In the genomic region with DNA sequence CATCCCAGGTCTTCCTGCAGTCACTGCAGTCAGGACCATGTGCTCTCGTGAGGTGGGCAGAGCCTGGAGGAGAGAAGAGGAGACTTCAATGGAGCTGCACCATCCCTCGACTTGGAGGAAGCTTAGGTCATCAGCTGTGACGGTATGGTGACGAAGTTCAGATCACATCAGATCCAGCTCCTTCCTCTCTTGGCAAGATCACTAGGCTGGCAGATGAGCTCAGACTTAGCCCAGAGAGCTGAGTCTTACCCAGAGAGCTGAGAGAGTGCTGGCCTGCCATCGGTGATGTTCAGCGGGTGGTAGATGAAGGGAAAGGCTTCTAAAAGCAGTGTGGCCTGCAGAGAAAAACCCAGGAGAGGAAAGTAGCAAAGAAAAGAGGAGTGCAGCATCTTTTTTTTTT, we compare ENCODE assay signal across 18 cellular contexts. TPM values are rescaled to one million over a fixed set of nuclear protein-coding genes. Genes with fewer than 3 reads are reported as not detected.
DNase-seq lines count a peak whose midpoint lies in the region; ATAC-seq, FAIRE-seq and TF ChIP-seq lines count a peak whose summit lies in the region.
"Had no signal": no experiment of that assay in that cellular context is flagged by ENCODE, and none has a peak within 500 bp of the region (broad histone marks: within the 10 kb centered on the region; RNA-seq: fewer than 3 reads in every experiment).

No MANE protein-coding gene starts in this region.

- H3K27me3 ChIP-seq in K562 (ENCODE audit: control insufficient read depth in 2 of 2, insufficient read depth in 2 of 2, low read length in 2 of 2) = peaks cover 35 to 73% of the 10 kb centered on the region in 2 experiments; a peak in 4 of 5 replicates
- no peaks in the 10 kb centered on the region for H3K27me3 ChIP-seq in aorta (ENCODE audit: control insufficient read depth in 1 of 2, insufficient read depth in 2 of 2, low read length in 1 of 2)

- H3K9me3 ChIP-seq in K562 (replicated peaks; ENCODE audit: control insufficient read depth, insufficient read depth, low read depth, low read length) = no peaks in the 10 kb centered on the region
- no peaks in the 10 kb centered on the region for H3K9me3 ChIP-seq in aorta (ENCODE audit: control insufficient read depth, low read length)
- H3K9me3 ChIP-seq: Caco-2 had no signal

- 0 out of 2 replicates have a peak, but pooled peaks cover 3% of the 10 kb centered on the region for H4K20me1 ChIP-seq in K562 (replicated peaks; ENCODE audit: control insufficient read depth, insufficient read depth, low read length)

- H3K27me3 Mint-ChIP-seq in activated CD4-positive, alpha-beta T cell treated with anti-CD3 and anti-CD28 coated beads for 36 hours = peaks cover 7% of the 10 kb centered on the region
- peaks cover 14% of the 10 kb centered on the region for H3K27me3 Mint-ChIP-seq in activated T-cell treated with anti-CD3 and anti-CD28 coated beads, Interleukin-2, amount 50 U/mL, for 4 hours (ENCODE audit: low read depth)

- no peak overlapping the region for H3K4me3 ChIP-seq in K562
- H3K4me3 ChIP-seq in aorta (ENCODE audit: low read length in 2 of 2) = no peak overlapping the region

- H3K9me1 ChIP-seq in K562 (ENCODE audit: control insufficient read depth, insufficient read depth, low read length) = no peaks in the 10 kb centered on the region

- H3K79me2 ChIP-seq in K562 (ENCODE audit: control insufficient read depth, insufficient read depth, low read length) = no peaks in the 10 kb centered on the region

- no peak for ATAC-seq in activated CD4-positive, alpha-beta T cell treated with anti-CD3 and anti-CD28 coated beads for 36 hours
- ATAC-seq in K562 = no peak
- no peak for ATAC-seq in aorta (ENCODE audit: low FRiP score)
- no peak for ATAC-seq in activated T-cell treated with anti-CD3 and anti-CD28 coated beads, Interleukin-2, amount 50 U/mL, for 4 hours
- no peak for ATAC-seq in GM21381 (IDR thresholded peaks at IDR 0.05; ENCODE audit: unreplicated experiment)
- ATAC-seq in HG02840 (IDR thresholded peaks at IDR 0.05; ENCODE audit: low FRiP score, unreplicated experiment) = no peak
- ATAC-seq: HCT116 had no signal

- H3K4me1 ChIP-seq in K562 (replicated peaks in 1 of 2; ENCODE audit: control insufficient read depth in 2 of 2, insufficient read depth in 2 of 2, low read length in 2 of 2) (peaks cover 0 to 6% of the 10 kb centered on the region in 2 experiments; a peak in 3 of 5 replicates), aorta (ENCODE audit: control insufficient read depth in 1 of 2, insufficient read depth in 2 of 2, low read length in 2 of 2) (no peaks in the 10 kb centered on the region)

- POLR2A ChIA-PET in activated CD4-positive, alpha-beta T cell treated with anti-CD3 and anti-CD28 coated beads for 36 hours (lab: Charles Lee) = no interaction called here
- POLR2A ChIA-PET in K562 (lab: Yijun Ruan, JAX) = interaction anchor here (0.7 kb wide), 2 partner anchors 11 to 119 kb away, joined by 3 to 4 read pairs; no protein-coding TSS in a partner anchor

- no peak for FAIRE-seq in K562 (lab: Jason Lieb, UNC)
- FAIRE-seq: A204.1, islet of Langerhans had no signal

- no peaks in the 10 kb centered on the region for H3K36me3 ChIP-seq in K562 (ENCODE audit: control insufficient read depth, insufficient read depth, low read length)
- no peaks in the 10 kb centered on the region for H3K36me3 ChIP-seq in aorta (ENCODE audit: control insufficient read depth in 1 of 2, insufficient read depth in 2 of 2, low read length in 1 of 2)

- no peak for TF ChIP-seq RAD21 in K562 (CRISPR knock-in tag; conservative IDR thresholded peaks at IDR 0.05 in 1 of 2, IDR thresholded peaks at IDR 0.05 in 1 of 2)

- CTCF ChIA-PET in activated CD4-positive, alpha-beta T cell treated with anti-CD3 and anti-CD28 coated beads for 36 hours (lab: Charles Lee) = interaction anchor here (0.7 to 1.9 kb wide), 8 partner anchors 9 to 375 kb away, joined by 3 to 5 read pairs (median 3); no protein-coding TSS in a partner anchor
- CTCF ChIA-PET in K562 (lab: Yijun Ruan, JAX; ENCODE audit: low intra/inter-chr PET ratio) = interaction anchor here (0.6 kb wide), 1 partner anchor 21 kb away, joined by 4 read pairs; no protein-coding TSS in a partner anchor

- in situ Hi-C loops in K562 (cut with MboI) = no loop called here

- TF ChIP-seq EP300 in K562 (IDR thresholded peaks at IDR 0.05; ENCODE audit: low read length) = no peak

- H3K9ac ChIP-seq in K562 (ENCODE audit: insufficient read depth in 1 of 2, low read depth in 2 of 2, low read length in 2 of 2) = no peak overlapping the region

- no peaks in the 10 kb centered on the region for H3K9me3 Mint-ChIP-seq in activated CD4-positive, alpha-beta T cell treated with anti-CD3 and anti-CD28 coated beads for 36 hours (ENCODE audit: low read depth)
- H3K9me3 Mint-ChIP-seq in activated T-cell treated with anti-CD3 and anti-CD28 coated beads, Interleukin-2, amount 50 U/mL, for 4 hours = no peaks in the 10 kb centered on the region
- H3K9me3 Mint-ChIP-seq: activated naive CD4-positive, alpha-beta T cell treated with anti-CD3 and anti-CD28 coated beads for 36 hours; endodermal cell had no signal

- no peak overlapping the region for H2AFZ ChIP-seq in K562 (ENCODE audit: low read depth, low read length)

- no peaks in the 10 kb centered on the region for H3K36me3 Mint-ChIP-seq in activated CD4-positive, alpha-beta T cell treated with anti-CD3 and anti-CD28 coated beads for 36 hours (ENCODE audit: low read depth)
- no peaks in the 10 kb centered on the region for H3K36me3 Mint-ChIP-seq in activated T-cell treated with anti-CD3 and anti-CD28 coated beads, Interleukin-2, amount 50 U/mL, for 4 hours (ENCODE audit: insufficient read depth)

- TF ChIP-seq POLR2A in K562 (conservative IDR thresholded peaks at IDR 0.05) = no peak

- peaks cover 21% of the 10 kb centered on the region for H3K4me1 Mint-ChIP-seq in activated CD4-positive, alpha-beta T cell treated with anti-CD3 and anti-CD28 coated beads for 36 hours
- peaks cover 21% of the 10 kb centered on the region for H3K4me1 Mint-ChIP-seq in activated T-cell treated with anti-CD3 and anti-CD28 coated beads, Interleukin-2, amount 50 U/mL, for 4 hours (ENCODE audit: low read depth)
- H3K4me1 Mint-ChIP-seq: endodermal cell had no signal

- no peak overlapping the region for H3K4me3 Mint-ChIP-seq in activated CD4-positive, alpha-beta T cell treated with anti-CD3 and anti-CD28 coated beads for 36 hours
- no peak overlapping the region for H3K4me3 Mint-ChIP-seq in activated T-cell treated with anti-CD3 and anti-CD28 coated beads, Interleukin-2, amount 50 U/mL, for 4 hours
- H3K4me3 Mint-ChIP-seq: activated naive CD4-positive, alpha-beta T cell treated with anti-CD3 and anti-CD28 coated beads for 36 hours; endodermal cell had no signal

- no TSS peak for BruUV-seq in K562 (replicated peaks; lab: Mats Ljungman, UMichigan)

- intact Hi-C loops in activated CD4-positive, alpha-beta T cell treated with anti-CD3 and anti-CD28 coated beads for 36 hours (cut with DNase I, micrococcal nuclease) = loop anchor here in 1 of 2 experiments (10.0 kb wide), 1 partner anchor 301 kb away; no protein-coding TSS in a partner anchor
- intact Hi-C loops in K562 (cut with micrococcal nuclease) (no loop called here), aorta (cut with DNase I) (no loop called here)

- peak; percentile 4 for DNase-seq in activated CD4-positive, alpha-beta T cell treated with anti-CD3 and anti-CD28 coated beads for 36 hours
- no peak for DNase-seq in activated CD4-positive, alpha-beta T cell treated with anti-CD3 and anti-CD28 coated beads, Interleukin-2, amount 50 U/mL, for 1 hour
- DNase-seq in K562 (ENCODE audit: extremely low read depth in 1 of 4, low spot score in 3 of 4) (no peak), mesenteric fat pad (ENCODE audit: low spot score) (peak; percentile 49), aorta (peak; percentile 55 to 73)
- DNase-seq in activated T-cell treated with anti-CD3 and anti-CD28 coated beads, Interleukin-2, amount 50 U/mL, for 4 hours = no peak
- DNase-seq: activated naive CD4-positive, alpha-beta T cell treated with anti-CD3 and anti-CD28 coated beads for 36 hours; Caco-2; endodermal cell; glutamatergic neuron; NCI-H187 treated with DMSO at 0.1 percent for 48 hours; NCI-H774; Right ventricle myocardium superior had no signal

- no peak for TF ChIP-seq CTCF in K562 (IDR thresholded peaks at IDR 0.05 in 2 of 3, conservative IDR thresholded peaks at IDR 0.05 in 1 of 3; ENCODE audit: insufficient read depth in 2 of 3, low read depth in 1 of 3, low read length in 3 of 3)

- H3K4me2 ChIP-seq in K562 (ENCODE audit: insufficient read depth, low read length) = no peak overlapping the region

- H3K27ac ChIP-seq in K562 (ENCODE audit: extremely low read depth, low read depth, low read length) = no peak overlapping the region; the same call in 2 of the 3 replicates
- no peak overlapping the region for H3K27ac ChIP-seq in aorta (ENCODE audit: low read depth in 1 of 2, low read length in 2 of 2)

- H3K27ac Mint-ChIP-seq in activated CD4-positive, alpha-beta T cell treated with anti-CD3 and anti-CD28 coated beads for 36 hours = no peak overlapping the region
- H3K27ac Mint-ChIP-seq: activated naive CD4-positive, alpha-beta T cell treated with anti-CD3 and anti-CD28 coated beads for 36 hours; endodermal cell had no signal

- 0% methylated on average over 5 of the region's 6 CpGs for WGBS in K562 (ENCODE audit: insufficient coverage, low coverage, missing lambda C conversion rate)
- 74 to 77% methylated on average over 6 of the region's 6 CpGs for WGBS in aorta, 2 donors

RNA-seq across cellular contexts. Expression of gene SLC15A3, which starts 1.8 kb away (rescaled TPM):
- 1 to 10 TPM; 7.0 to 9.6 TPM for total RNA-seq in activated CD4-positive, alpha-beta T cell treated with anti-CD3 and anti-CD28 coated beads for 36 hours
- total RNA-seq in K562 (2011; cell fraction: chromatin; rRNA removed; ENCODE audit: low replicate concordance) = not detected in 2 replicates
- not detected in 2 replicates for total RNA-seq in K562 (2011; cell fraction: nucleolus; rRNA removed)
- total RNA-seq in K562 (2011; cell fraction: nucleoplasm; rRNA removed) = not detected in 2 replicates
- total RNA-seq in K562 (2014; rRNA removed) = not detected in 2 replicates
- total RNA-seq in K562 (2014; rRNA removed; fragmentation: Illumina TruSeq; extraction: Trizol) = not detected in 2 replicates
- total RNA-seq in K562 (2015; rRNA removed; fragmentation: Illumina TruSeq; extraction: Trizol) = not detected in 2 replicates
- 0.27 and 0.45 TPM in 2 replicates for total RNA-seq in K562 (2021)
- polyA plus RNA-seq in K562 (2011; rRNA removed) = not detected in 2 replicates
- not detected in 2 replicates for polyA plus RNA-seq in K562 (2011; cell fraction: cytosol; rRNA removed)
- not detected in 2 replicates for polyA plus RNA-seq in K562 (2011; cell fraction: nucleus; rRNA removed)
- not detected in 2 replicates for polyA plus RNA-seq in K562 (2012)
- polyA plus RNA-seq in K562 (2014; fragmentation: Illumina TruSeq; extraction: Trizol) = not detected in 2 replicates
- polyA plus RNA-seq in K562 (2014; fragmentation: Nextera tagmentation; extraction: Ambion mirVana) = not detected
- 0.07 TPM in 1 of 2 replicates, not detected in the other for polyA plus RNA-seq in K562 (2014; rRNA removed)
- polyA minus RNA-seq in K562 (2011; rRNA and poly(A)+ RNA removed) = not detected in 2 replicates
- polyA minus RNA-seq in K562 (2011; cell fraction: cytosol; rRNA and poly(A)+ RNA removed) = not detected in 2 replicates
- polyA minus RNA-seq in K562 (2011; cell fraction: nucleus; rRNA and poly(A)+ RNA removed) = not detected in 2 replicates
- 47.4 TPM for total RNA-seq in mesenteric fat pad
- 10 to 100 TPM; 35.4 to 47.8 TPM for total RNA-seq in aorta
- polyA plus RNA-seq in aorta = 10 to 100 TPM; 21.2 to 36.4 TPM
- total RNA-seq in activated T-cell treated with anti-CD3 and anti-CD28 coated beads, Interleukin-2, amount 50 U/mL, for 4 hours = 1 to 10 TPM; 3.8 to 6.1 (median 5.5) TPM

RNA-seq across cellular contexts. Expression of gene CD6, which starts 17.7 kb away (rescaled TPM):
- 100 to 1,000 TPM; 286 to 377 TPM for total RNA-seq in activated CD4-positive, alpha-beta T cell treated with anti-CD3 and anti-CD28 coated beads for 36 hours
- not detected in 2 replicates for total RNA-seq in K562 (2011; cell fraction: chromatin; rRNA removed; ENCODE audit: low replicate concordance)
- total RNA-seq in K562 (2011; cell fraction: nucleolus; rRNA removed) = not detected in 2 replicates
- not detected in 2 replicates for total RNA-seq in K562 (2011; cell fraction: nucleoplasm; rRNA removed)
- total RNA-seq in K562 (2014; rRNA removed) = not detected in 2 replicates
- not detected in 2 replicates for total RNA-seq in K562 (2014; rRNA removed; fragmentation: Illumina TruSeq; extraction: Trizol)
- not detected in 2 replicates for total RNA-seq in K562 (2015; rRNA removed; fragmentation: Illumina TruSeq; extraction: Trizol)
- total RNA-seq in K562 (2021) = 0.84 and 1.5 TPM in 2 replicates
- polyA plus RNA-seq in K562 (2011; rRNA removed) = not detected in 2 replicates
- not detected in 2 replicates for polyA plus RNA-seq in K562 (2011; cell fraction: cytosol; rRNA removed)
- not detected in 2 replicates for polyA plus RNA-seq in K562 (2011; cell fraction: nucleus; rRNA removed)
- polyA plus RNA-seq in K562 (2012) = not detected in 2 replicates
- polyA plus RNA-seq in K562 (2014; fragmentation: Illumina TruSeq; extraction: Trizol) = not detected in 2 replicates
- not detected for polyA plus RNA-seq in K562 (2014; fragmentation: Nextera tagmentation; extraction: Ambion mirVana)
- not detected in 2 replicates for polyA plus RNA-seq in K562 (2014; rRNA removed)
- polyA minus RNA-seq in K562 (2011; rRNA and poly(A)+ RNA removed) = not detected in 2 replicates
- not detected in 2 replicates for polyA minus RNA-seq in K562 (2011; cell fraction: cytosol; rRNA and poly(A)+ RNA removed)
- not detected in 2 replicates for polyA minus RNA-seq in K562 (2011; cell fraction: nucleus; rRNA and poly(A)+ RNA removed)
- 0.87 TPM for total RNA-seq in mesenteric fat pad
- 1 to 10 TPM; 1.6 to 2.2 TPM for total RNA-seq in aorta
- polyA plus RNA-seq in aorta = 1 to 10 TPM; 1.3 TPM
- total RNA-seq in activated T-cell treated with anti-CD3 and anti-CD28 coated beads, Interleukin-2, amount 50 U/mL, for 4 hours = 100 to 1,000 TPM; 638 to 711 (median 642) TPM

RNA-seq across cellular contexts. Expression of gene TMEM132A, which starts 29.5 kb away (rescaled TPM):
- 1 to 10 TPM; 1.9 to 2.0 TPM for total RNA-seq in activated CD4-positive, alpha-beta T cell treated with anti-CD3 and anti-CD28 coated beads for 36 hours
- total RNA-seq in K562 (2011; cell fraction: chromatin; rRNA removed; ENCODE audit: low replicate concordance) = 0.77 and 2.6 TPM in 2 replicates
- total RNA-seq in K562 (2011; cell fraction: nucleolus; rRNA removed) = 1.4 and 2.5 TPM in 2 replicates
- total RNA-seq in K562 (2011; cell fraction: nucleoplasm; rRNA removed) = 1.2 and 2.1 TPM in 2 replicates
- 0.12 and 0.14 TPM in 2 replicates for total RNA-seq in K562 (2014; rRNA removed)
- not detected in 2 replicates for total RNA-seq in K562 (2014; rRNA removed; fragmentation: Illumina TruSeq; extraction: Trizol)
- total RNA-seq in K562 (2015; rRNA removed; fragmentation: Illumina TruSeq; extraction: Trizol) = 0.04 TPM in 1 of 2 replicates, not detected in the other
- 0.24 and 0.47 TPM in 2 replicates for total RNA-seq in K562 (2021)
- polyA plus RNA-seq in K562 (2011; rRNA removed) = 0.18 and 0.20 TPM in 2 replicates
- 0.03 and 0.30 TPM in 2 replicates for polyA plus RNA-seq in K562 (2011; cell fraction: cytosol; rRNA removed)
- polyA plus RNA-seq in K562 (2011; cell fraction: nucleus; rRNA removed) = 1.1 and 3.4 TPM in 2 replicates
- polyA plus RNA-seq in K562 (2012) = 0.12 and 0.26 TPM in 2 replicates
- not detected in 2 replicates for polyA plus RNA-seq in K562 (2014; fragmentation: Illumina TruSeq; extraction: Trizol)
- not detected for polyA plus RNA-seq in K562 (2014; fragmentation: Nextera tagmentation; extraction: Ambion mirVana)
- polyA plus RNA-seq in K562 (2014; rRNA removed) = 0.93 and 1.1 TPM in 2 replicates
- 0.15 and 0.46 TPM in 2 replicates for polyA minus RNA-seq in K562 (2011; rRNA and poly(A)+ RNA removed)
- polyA minus RNA-seq in K562 (2011; cell fraction: cytosol; rRNA and poly(A)+ RNA removed) = 0.73 and 1.4 TPM in 2 replicates
- 1.8 and 2.2 TPM in 2 replicates for polyA minus RNA-seq in K562 (2011; cell fraction: nucleus; rRNA and poly(A)+ RNA removed)
- total RNA-seq in mesenteric fat pad = 6.7 TPM
- 1 to 10 TPM; 4.5 to 8.9 TPM for total RNA-seq in aorta
- polyA plus RNA-seq in aorta = 1 to 10 TPM; 1.6 to 2.5 TPM
- total RNA-seq in activated T-cell treated with anti-CD3 and anti-CD28 coated beads, Interleukin-2, amount 50 U/mL, for 4 hours = 1 to 10 TPM in 2 of 3 donors, under 1 TPM in 1; 0.84 to 1.4 (median 1.4) TPM

RNA-seq across cellular contexts. Expression of gene TMEM109, which starts 39.8 kb away (rescaled TPM):
- 10 to 100 TPM; 80.3 to 89.1 TPM for total RNA-seq in activated CD4-positive, alpha-beta T cell treated with anti-CD3 and anti-CD28 coated beads for 36 hours
- total RNA-seq in K562 (2011; cell fraction: chromatin; rRNA removed; ENCODE audit: low replicate concordance) = 15.1 and 39.4 TPM in 2 replicates
- 48.2 and 68.0 TPM in 2 replicates for total RNA-seq in K562 (2011; cell fraction: nucleolus; rRNA removed)
- total RNA-seq in K562 (2011; cell fraction: nucleoplasm; rRNA removed) = 65.5 and 90.9 TPM in 2 replicates
- 26.8 and 48.2 TPM in 2 replicates for total RNA-seq in K562 (2014; rRNA removed)
- 23.3 and 30.5 TPM in 2 replicates for total RNA-seq in K562 (2014; rRNA removed; fragmentation: Illumina TruSeq; extraction: Trizol)
- total RNA-seq in K562 (2015; rRNA removed; fragmentation: Illumina TruSeq; extraction: Trizol) = 31.3 and 32.7 TPM in 2 replicates
- total RNA-seq in K562 (2021) = 69.8 and 79.0 TPM in 2 replicates
- 16.2 and 24.9 TPM in 2 replicates for polyA plus RNA-seq in K562 (2011; rRNA removed)
- 21.6 and 39.6 TPM in 2 replicates for polyA plus RNA-seq in K562 (2011; cell fraction: cytosol; rRNA removed)
- polyA plus RNA-seq in K562 (2011; cell fraction: nucleus; rRNA removed) = 16.5 and 20.7 TPM in 2 replicates
- 43.2 and 51.4 TPM in 2 replicates for polyA plus RNA-seq in K562 (2012)
- polyA plus RNA-seq in K562 (2014; fragmentation: Illumina TruSeq; extraction: Trizol) = 71.3 and 83.1 TPM in 2 replicates
- polyA plus RNA-seq in K562 (2014; fragmentation: Nextera tagmentation; extraction: Ambion mirVana) = 10 to 100 TPM in 1 of 2 experiments, 1 to 10 TPM in 1; 9.2 to 18.3 TPM
- polyA plus RNA-seq in K562 (2014; rRNA removed) = 31.7 and 44.0 TPM in 2 replicates
- polyA minus RNA-seq in K562 (2011; rRNA and poly(A)+ RNA removed) = 10.7 and 12.1 TPM in 2 replicates
- polyA minus RNA-seq in K562 (2011; cell fraction: cytosol; rRNA and poly(A)+ RNA removed) = 20.4 and 24.0 TPM in 2 replicates
- polyA minus RNA-seq in K562 (2011; cell fraction: nucleus; rRNA and poly(A)+ RNA removed) = 5.5 and 8.0 TPM in 2 replicates
- total RNA-seq in mesenteric fat pad = 116 TPM
- total RNA-seq in aorta = 100 to 1,000 TPM; 105 to 127 TPM
- polyA plus RNA-seq in aorta = 100 to 1,000 TPM in 1 of 2 donors, 10 to 100 TPM in 1; 82.4 to 148 TPM
- total RNA-seq in activated T-cell treated with anti-CD3 and anti-CD28 coated beads, Interleukin-2, amount 50 U/mL, for 4 hours = 100 to 1,000 TPM; 184 to 216 (median 204) TPM

RNA-seq across cellular contexts. Expression of gene PRPF19, which starts 47.4 kb away (rescaled TPM):
- 100 to 1,000 TPM; 148 to 197 TPM for total RNA-seq in activated CD4-positive, alpha-beta T cell treated with anti-CD3 and anti-CD28 coated beads for 36 hours
- total RNA-seq in K562 (2011; cell fraction: chromatin; rRNA removed; ENCODE audit: low replicate concordance) = 44.6 and 81.5 TPM in 2 replicates
- 57.1 and 61.7 TPM in 2 replicates for total RNA-seq in K562 (2011; cell fraction: nucleolus; rRNA removed)
- total RNA-seq in K562 (2011; cell fraction: nucleoplasm; rRNA removed) = 54.4 and 88.4 TPM in 2 replicates
- 93.5 and 122 TPM in 2 replicates for total RNA-seq in K562 (2014; rRNA removed)
- total RNA-seq in K562 (2014; rRNA removed; fragmentation: Illumina TruSeq; extraction: Trizol) = 58.4 and 68.0 TPM in 2 replicates
- total RNA-seq in K562 (2015; rRNA removed; fragmentation: Illumina TruSeq; extraction: Trizol) = 84.9 and 89.6 TPM in 2 replicates
- total RNA-seq in K562 (2021) = 193 and 208 TPM in 2 replicates
- 31.5 and 61.8 TPM in 2 replicates for polyA plus RNA-seq in K562 (2011; rRNA removed)
- polyA plus RNA-seq in K562 (2011; cell fraction: cytosol; rRNA removed) = 40.2 and 96.7 TPM in 2 replicates
- polyA plus RNA-seq in K562 (2011; cell fraction: nucleus; rRNA removed) = 41.7 and 70.4 TPM in 2 replicates
- polyA plus RNA-seq in K562 (2012) = 146 and 194 TPM in 2 replicates
- 212 and 213 TPM in 2 replicates for polyA plus RNA-seq in K562 (2014; fragmentation: Illumina TruSeq; extraction: Trizol)
- 10 to 100 TPM in 1 of 2 experiments, 1 to 10 TPM in 1; 9.4 to 16.5 TPM for polyA plus RNA-seq in K562 (2014; fragmentation: Nextera tagmentation; extraction: Ambion mirVana)
- 73.1 and 73.2 TPM in 2 replicates for polyA plus RNA-seq in K562 (2014; rRNA removed)
- 23.9 and 28.7 TPM in 2 replicates for polyA minus RNA-seq in K562 (2011; rRNA and poly(A)+ RNA removed)
- 53.3 and 75.9 TPM in 2 replicates for polyA minus RNA-seq in K562 (2011; cell fraction: cytosol; rRNA and poly(A)+ RNA removed)
- polyA minus RNA-seq in K562 (2011; cell fraction: nucleus; rRNA and poly(A)+ RNA removed) = 41.1 and 43.4 TPM in 2 replicates
- total RNA-seq in mesenteric fat pad = 68.3 TPM
- total RNA-seq in aorta = 10 to 100 TPM; 47.7 to 55.6 TPM
- polyA plus RNA-seq in aorta = 10 to 100 TPM; 31.3 to 39.2 TPM
- 100 to 1,000 TPM; 297 to 335 (median 311) TPM for total RNA-seq in activated T-cell treated with anti-CD3 and anti-CD28 coated beads, Interleukin-2, amount 50 U/mL, for 4 hours

Comparison
In these comparisons a context has a peak if more than half of its experiments do, and no peak if none do; other contexts are left out.
1. DNase-seq: peak in activated CD4-positive, alpha-beta T cell treated with anti-CD3 and anti-CD28 coated beads for 36 hours (single experiment), mesenteric fat pad (single experiment) and aorta (2 of 2); none in activated CD4-positive, alpha-beta T cell treated with anti-CD3 and anti-CD28 coated beads, Interleukin-2, amount 50 U/mL, for 1 hour (single experiment), K562 (0 of 4) and activated T-cell treated with anti-CD3 and anti-CD28 coated beads, Interleukin-2, amount 50 U/mL, for 4 hours (single experiment).
2. RNA of gene CD6, which starts 17.7 kb away (total RNA-seq): 638 to 711 TPM in activated T-cell treated with anti-CD3 and anti-CD28 coated beads, Interleukin-2, amount 50 U/mL, for 4 hours and 286 to 377 TPM in activated CD4-positive, alpha-beta T cell treated with anti-CD3 and anti-CD28 coated beads for 36 hours; 1.6 to 2.2 TPM in aorta, 0.87 TPM in mesenteric fat pad (single experiment) and 0.84 to 1.5 TPM in K562; every median in the first group is over 10 times any median in the second.